ENCODE assay signal across 8 cellular contexts in genomic region chrX:129360175-129360574, GRCh38.
DNase-seq lines count a peak whose midpoint lies in the region; ATAC-seq and TF ChIP-seq lines count a peak whose summit lies in the region.

No MANE protein-coding gene starts in this region.

- no peak overlapping the region for H3K4me3 ChIP-seq in CD4-positive, alpha-beta memory T cell (ENCODE audit: low read length in 2 of 2)
- H3K4me3 ChIP-seq in fibroblast of the aortic adventitia (ENCODE audit: low read depth, low read length): no peak overlapping the region
- no peak overlapping the region for H3K4me3 ChIP-seq in prostate gland

- no peaks in the 10 kb centered on the region for H3K9me3 ChIP-seq in CD4-positive, alpha-beta memory T cell (ENCODE audit: control insufficient read depth in 1 of 2, low read length in 2 of 2)
- H3K9me3 ChIP-seq in prostate gland: no peaks in the 10 kb centered on the region

- DNase-seq in CD4-positive, alpha-beta memory T cell: peak in 4 of 5 donors; percentile 23 to 35 (median 30)
- DNase-seq in NCI-H2171 treated with DMSO at 0.1 percent for 48 hours (lab: John Stamatoyannopoulos, UW) (peak; percentile 40), fibroblast of the aortic adventitia (ENCODE audit: low read depth) (peak; percentile 46), prostate gland (ENCODE audit: low spot score) (peak; percentile 6)
- DNase-seq in activated CD4-positive, alpha-beta memory T cell treated with anti-CD3 and anti-CD28 coated beads, Interleukin-2, amount 10 ng/mL, durations not matched to agents 7 days and 5 days: peak; percentile 36

- 67% methylated on average over 5 of the region's 5 CpGs for WGBS in prostate gland

- no peak overlapping the region for H3K4me3 Mint-ChIP-seq in CD4-positive, alpha-beta memory T cell
- no peak overlapping the region for H3K4me3 Mint-ChIP-seq in activated CD4-positive, alpha-beta memory T cell treated with anti-CD3 and anti-CD28 coated beads, Interleukin-2, amount 10 ng/mL, durations not matched to agents 7 days and 5 days

- intact Hi-C loops in CD4-positive, alpha-beta memory T cell (cut with micrococcal nuclease): no loop called here
- intact Hi-C loops in prostate gland (cut with DNase I): no loop called here

- H3K9me3 Mint-ChIP-seq in CD4-positive, alpha-beta memory T cell: peaks cover 0 to 2% (median 0%) of the 10 kb centered on the region in 8 donors
- H3K9me3 Mint-ChIP-seq in activated CD4-positive, alpha-beta memory T cell treated with anti-CD3 and anti-CD28 coated beads, Interleukin-2, amount 10 ng/mL, durations not matched to agents 7 days and 5 days: no peaks in the 10 kb centered on the region

- H3K36me3 ChIP-seq in CD4-positive, alpha-beta memory T cell (ENCODE audit: insufficient read depth, low read length): no peaks in the 10 kb centered on the region
- no peaks in the 10 kb centered on the region for H3K36me3 ChIP-seq in prostate gland

- H3K27ac ChIP-seq in CD4-positive, alpha-beta memory T cell (ENCODE audit: low read depth, low read length): no peak overlapping the region
- H3K27ac ChIP-seq in prostate gland: no peak overlapping the region

- no peaks in the 10 kb centered on the region for H3K27me3 Mint-ChIP-seq in CD4-positive, alpha-beta memory T cell
- no peaks in the 10 kb centered on the region for H3K27me3 Mint-ChIP-seq in activated CD4-positive, alpha-beta memory T cell treated with anti-CD3 and anti-CD28 coated beads, Interleukin-2, amount 10 ng/mL, durations not matched to agents 7 days and 5 days

- ATAC-seq in GM18858 (IDR thresholded peaks at IDR 0.05; ENCODE audit: unreplicated experiment) (peak; percentile 86), HG03064 (IDR thresholded peaks at IDR 0.05; ENCODE audit: low read depth, unreplicated experiment) (peak; percentile 98), GM19324 (IDR thresholded peaks at IDR 0.05; ENCODE audit: low FRiP score, unreplicated experiment) (no peak)

- H3K27ac Mint-ChIP-seq in CD4-positive, alpha-beta memory T cell: no peak overlapping the region
- H3K27ac Mint-ChIP-seq in activated CD4-positive, alpha-beta memory T cell treated with anti-CD3 and anti-CD28 coated beads, Interleukin-2, amount 10 ng/mL, durations not matched to agents 7 days and 5 days: no peak overlapping the region

- H3K36me3 Mint-ChIP-seq in CD4-positive, alpha-beta memory T cell: no peaks in the 10 kb centered on the region
- no peaks in the 10 kb centered on the region for H3K36me3 Mint-ChIP-seq in activated CD4-positive, alpha-beta memory T cell treated with anti-CD3 and anti-CD28 coated beads, Interleukin-2, amount 10 ng/mL, durations not matched to agents 7 days and 5 days (ENCODE audit: low read depth)

- no peaks in the 10 kb centered on the region for H3K4me1 Mint-ChIP-seq in CD4-positive, alpha-beta memory T cell
- no peaks in the 10 kb centered on the region for H3K4me1 Mint-ChIP-seq in activated CD4-positive, alpha-beta memory T cell treated with anti-CD3 and anti-CD28 coated beads, Interleukin-2, amount 10 ng/mL, durations not matched to agents 7 days and 5 days

- CTCF ChIA-PET in CD4-positive, alpha-beta memory T cell (lab: Charles Lee; ENCODE audit: partially characterized antibody): no interaction called here
- CTCF ChIA-PET in activated CD4-positive, alpha-beta memory T cell treated with anti-CD3 and anti-CD28 coated beads, Interleukin-2, amount 10 ng/mL, durations not matched to agents 7 days and 5 days (lab: Charles Lee): no interaction called here

- H3K4me1 ChIP-seq in CD4-positive, alpha-beta memory T cell (ENCODE audit: insufficient read depth, low read length): no peaks in the 10 kb centered on the region
- no peaks in the 10 kb centered on the region for H3K4me1 ChIP-seq in prostate gland (replicated peaks)

- no peak for TF ChIP-seq POLR2A in prostate gland (IDR thresholded peaks at IDR 0.05)

- POLR2A ChIA-PET in CD4-positive, alpha-beta memory T cell (lab: Charles Lee; ENCODE audit: partially characterized antibody): no interaction called here
- POLR2A ChIA-PET in activated CD4-positive, alpha-beta memory T cell treated with anti-CD3 and anti-CD28 coated beads, Interleukin-2, amount 10 ng/mL, durations not matched to agents 7 days and 5 days (lab: Charles Lee): no interaction called here

- peak; percentile 53 for TF ChIP-seq CTCF in fibroblast of the aortic adventitia (IDR thresholded peaks at IDR 0.05; ENCODE audit: insufficient read depth, low read length)
- TF ChIP-seq CTCF in prostate gland (IDR thresholded peaks at IDR 0.05): peak in 3 of 4 experiments; percentile 22 to 36 (median 32)

- H3K27me3 ChIP-seq in CD4-positive, alpha-beta memory T cell (ENCODE audit: insufficient read depth, low read length): no peaks in the 10 kb centered on the region
- H3K27me3 ChIP-seq in prostate gland (replicated peaks; ENCODE audit: insufficient read depth): no peaks in the 10 kb centered on the region
